Comparison of ENCODE assay signal across 12 cellular contexts in the genomic region with DNA sequence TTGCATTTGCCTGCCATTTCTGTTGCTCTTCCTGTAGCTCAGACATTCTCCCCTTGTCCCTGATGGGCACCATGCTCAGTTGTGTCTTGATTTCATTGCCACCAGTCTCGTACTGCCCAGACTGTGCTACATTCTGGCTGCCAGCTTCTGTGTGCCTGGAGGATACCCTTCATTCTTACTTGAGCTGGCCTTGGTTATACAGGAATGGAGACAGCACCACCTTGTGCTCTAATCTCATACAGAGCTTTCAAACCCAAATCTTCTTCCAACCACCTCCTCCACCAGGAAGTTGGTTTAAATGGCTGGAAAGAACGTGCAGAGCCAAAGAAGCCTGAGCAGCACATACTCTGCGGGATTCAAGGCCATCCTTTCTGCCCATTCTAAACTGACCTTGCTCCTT.
DNase-seq lines count a peak whose midpoint lies in the region; ATAC-seq and TF ChIP-seq lines count a peak whose summit lies in the region.
"Had no signal": no experiment of that assay in that cellular context is flagged by ENCODE, and none has a peak within 500 bp of the region (broad histone marks: within the 10 kb centered on the region; RNA-seq: fewer than 3 reads in every experiment).

No MANE protein-coding gene starts in this region.

- intact Hi-C loops in dorsolateral prefrontal cortex (cut with DNase I): loop anchor here in 1 of 2 donors (10.0 kb wide), 2 partner anchors 595 to 675 kb away; no protein-coding TSS in a partner anchor

- TF ChIP-seq CTCF in dorsolateral prefrontal cortex (IDR thresholded peaks at IDR 0.05 in 54 of 56, conservative IDR thresholded peaks at IDR 0.05 in 2 of 56; ENCODE audit: low read depth in 1 of 56, partially characterized antibody in 56 of 56): peak in 40 of 56 donors; percentile 13 to 53 (median 30)

- DNase-seq in SIG-M5 treated with dmso at 0.1 percent for 504 hours (lab: John Stamatoyannopoulos, UW; ENCODE audit: unreplicated experiment) (peak; percentile 41), SIG-M5 (lab: John Stamatoyannopoulos, UW) (no peak), NCI-H774 (lab: John Stamatoyannopoulos, UW) (peak; percentile 27), dorsolateral prefrontal cortex (peak in 2 of 10 donors; percentile 24 to 30), KG1 (lab: John Stamatoyannopoulos, UW) (no peak)
- DNase-seq: activated CD8-positive, alpha-beta memory T cell treated with anti-CD3 and anti-CD28 coated beads, Interleukin-2, amount 10 ng/mL, durations not matched to agents 7 days and 5 days; NCI-H187 treated with DMSO at 0.1 percent for 48 hours; T-cell had no signal

- no peaks in the 10 kb centered on the region for H3K27me3 ChIP-seq in dorsolateral prefrontal cortex
- H3K27me3 ChIP-seq: BLaER1 treated with 17β-estradiol and CSF1 and Interleukin-3, amounts not matched to agents 10 nM and 100 nM had no signal

- H3K4me3 ChIP-seq in dorsolateral prefrontal cortex: no peak overlapping the region
- H3K4me3 ChIP-seq: BLaER1 treated with 17β-estradiol and CSF1 and Interleukin-3, amounts not matched to agents 10 nM and 100 nM had no signal

- no peak overlapping the region for H3K27ac ChIP-seq in dorsolateral prefrontal cortex
- H3K27ac ChIP-seq: BLaER1 treated with 17β-estradiol and CSF1 and Interleukin-3, amounts not matched to agents 10 nM and 100 nM had no signal

- ATAC-seq in GM19395 (IDR thresholded peaks at IDR 0.05; ENCODE audit: unreplicated experiment) (no peak), HG03442 (IDR thresholded peaks at IDR 0.05; ENCODE audit: unreplicated experiment) (no peak), HG02642 (IDR thresholded peaks at IDR 0.05; ENCODE audit: poor library complexity, unreplicated experiment) (no peak)
- ATAC-seq: activated CD8-positive, alpha-beta memory T cell treated with anti-CD3 and anti-CD28 coated beads, Interleukin-2, amount 10 ng/mL, durations not matched to agents 7 days and 5 days; T-cell had no signal

Comparison
In these comparisons a context has a peak if more than half of its experiments do, and no peak if none do; other contexts are left out.
1. DNase-seq: peak in SIG-M5 treated with dmso at 0.1 percent for 504 hours (single experiment) and NCI-H774 (single experiment); none in SIG-M5 (single experiment) and KG1 (single experiment).